Comparison of ENCODE assay signal across 1 cellular context in the genomic region with DNA sequence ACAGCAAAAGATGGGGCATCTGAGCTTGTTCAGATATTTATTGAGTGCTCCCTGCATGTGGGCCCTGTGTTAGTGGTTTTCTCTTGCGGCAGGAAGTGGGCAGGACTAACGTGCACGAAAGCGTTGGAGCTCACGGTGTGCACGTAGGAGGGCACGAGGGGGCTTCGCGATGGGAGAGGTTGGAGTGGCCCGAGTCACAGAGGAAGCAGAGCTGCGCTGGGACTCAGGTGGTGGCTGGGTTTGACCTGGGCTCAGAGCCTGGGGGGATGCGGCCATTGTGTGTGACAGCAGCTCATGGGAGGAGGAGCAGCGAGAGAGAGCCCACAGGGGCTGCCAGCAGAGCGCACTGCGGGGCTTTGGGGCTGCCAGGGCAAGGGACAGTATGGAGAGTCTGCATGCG.
TF ChIP-seq lines count a peak whose summit lies in the region.

No MANE protein-coding gene starts in this region.

TF ChIP-seq in GM12878, 131 proteins besides CTCF, POLR2A, EP300 and RAD21:
- TF ChIP-seq SMAD5 (IDR thresholded peaks at IDR 0.05; ENCODE audit: low read depth) (no peak), BHLHE40 (IDR thresholded peaks at IDR 0.05; ENCODE audit: borderline replicate concordance in 1 of 2, low read depth in 2 of 2, low read length in 1 of 2) (peak in 1 of 2 experiments; percentile 77; a peak in 2 of 4 replicates), SPI1 (IDR thresholded peaks at IDR 0.05; ENCODE audit: borderline replicate concordance, insufficient read depth, low read depth, low read length) (no peak), RBBP5 (conservative IDR thresholded peaks at IDR 0.05) (no peak)
TF ChIP-seq in GM12878: peak in this region for 1.
